In genomic region chr6:2999621-3000455, GRCh38 we compare ENCODE assay signal across 8 cellular contexts. TPM values are rescaled to one million over a fixed set of nuclear protein-coding genes. Genes with fewer than 3 reads are reported as not detected.
DNase-seq lines count a peak whose midpoint lies in the region; ATAC-seq, FAIRE-seq and TF ChIP-seq lines count a peak whose summit lies in the region.

TSS of gene NQO2 (plus strand) at chr6:2999894. CDS start at chr6:3006553, 6,659 bp downstream.

- H3K4me1 ChIP-seq in mucosa of rectum (ENCODE audit: control insufficient read depth in 2 of 2, insufficient read depth in 2 of 2, low read length in 2 of 2), result peaks cover 11 to 12% of the 10 kb centered on the region in 2 donors

- no peaks in the 10 kb centered on the region for H3K27me3 ChIP-seq in mucosa of rectum (ENCODE audit: control insufficient read depth in 2 of 2, insufficient read depth in 2 of 2, low read length in 2 of 2)

- H3K9ac ChIP-seq in mucosa of rectum (ENCODE audit: low read depth in 1 of 2, low read length in 2 of 2), result peak within 1 kb of the TSS; percentile 86 to 88

- FAIRE-seq in HTR-8/SVneo (lab: Jason Lieb, UNC), result peak; percentile 28

- peak; percentile 78 for DNase-seq in COR-L47 (lab: John Stamatoyannopoulos, UW)
- DNase-seq in HTR-8/SVneo (ENCODE audit: insufficient read length, low spot score), result peak; percentile 93
- DNase-seq in OCI-M1 (lab: John Stamatoyannopoulos, UW), result peak; percentile 95
- DNase-seq in activated T-cell treated with anti-CD3 and anti-CD28 coated beads for 48 hours (ENCODE audit: low read depth), result peak; percentile 91
- no peak for DNase-seq in epithelial cell of proximal tubule (ENCODE audit: low read depth)
- DNase-seq in stimulated activated CD8-positive, alpha-beta memory T cell treated with anti-CD3 and anti-CD28 coated beads, Interleukin-4, amount 100 ng/mL, for 4 hours (ENCODE audit: low read depth in 2 of 2, low spot score in 1 of 2), result peak; percentile 73 to 79

- no peaks in the 10 kb centered on the region for H3K9me3 ChIP-seq in mucosa of rectum (ENCODE audit: control insufficient read depth in 2 of 2, low read length in 2 of 2)

- H3K4me3 ChIP-seq in epithelial cell of proximal tubule (ENCODE audit: low read depth, low read length) (peak within 1 kb of the TSS; percentile 82), mucosa of rectum (ENCODE audit: low read length in 2 of 2) (peak within 1 kb of the TSS; percentile 79 to 87)

- H3K36me3 ChIP-seq in mucosa of rectum (ENCODE audit: control insufficient read depth in 2 of 2, insufficient read depth in 2 of 2, low read length in 2 of 2), result peaks cover 3 to 4% of the 10 kb centered on the region in 2 donors

- peak; percentile 63 for ATAC-seq in GM21360 (IDR thresholded peaks at IDR 0.05; ENCODE audit: unreplicated experiment)

- H3K27ac ChIP-seq in mucosa of rectum (ENCODE audit: low read depth in 2 of 2, low read length in 2 of 2), result peak within 1 kb of the TSS; percentile 72 to 83

- no peak for TF ChIP-seq CTCF in epithelial cell of proximal tubule (conservative IDR thresholded peaks at IDR 0.05; ENCODE audit: low read depth, low read length)

RNA-seq across cellular contexts. Expression of gene NQO2, which starts in this region (rescaled TPM):
- 12.7 and 20.7 TPM in 2 replicates for total RNA-seq in epithelial cell of proximal tubule
